In genomic region chr22:37849089-37849751, GRCh38 we compare ENCODE assay signal across 8 cellular contexts. TPM values are rescaled to one million over a fixed set of nuclear protein-coding genes. Genes with fewer than 3 reads are reported as not detected.
DNase-seq lines count a peak whose midpoint lies in the region; FAIRE-seq and TF ChIP-seq lines count a peak whose summit lies in the region.

Gene EIF3L (plus strand): TSS chr22:37849419. CDS start chr22:37849450, 31 bp downstream.

- no CpG with 5 or more reads among the region's 49 CpGs for WGBS in neuronal stem cell (ENCODE audit: extremely low coverage in 2 of 2, insufficient read length in 2 of 2, insufficient replicate concordance in 1 of 2), 2 donors

- H3K9me3 Mint-ChIP-seq in activated naive CD4-positive, alpha-beta T cell treated with anti-CD3 and anti-CD28 coated beads for 36 hours, result no peaks in the 10 kb centered on the region

- 0 out of 2 replicates have a peak, but pooled peaks cover 4% of the 10 kb centered on the region for H3K4me1 ChIP-seq in MM.1S (ENCODE audit: low read length)
- H3K4me1 ChIP-seq in neuronal stem cell (ENCODE audit: control insufficient read depth in 2 of 2, insufficient read depth in 1 of 2, low read depth in 1 of 2, low read length in 2 of 2), result peaks cover 3 to 4% of the 10 kb centered on the region in 2 donors
- H3K4me1 ChIP-seq in subcutaneous abdominal adipose tissue (ENCODE audit: control insufficient read depth in 5 of 5, insufficient read depth in 5 of 5, low read length in 5 of 5), result peaks cover 1 to 21% (median 17%) of the 10 kb centered on the region in 5 donors

- H4K8ac ChIP-seq in neuronal stem cell (ENCODE audit: low read depth, low read length), result no peak within 1 kb of the TSS

- H3K14ac ChIP-seq in neuronal stem cell (ENCODE audit: low read length), result peak within 1 kb of the TSS; percentile 5

- no peaks in the 10 kb centered on the region for H3K27me3 ChIP-seq in MM.1S (replicated peaks; ENCODE audit: insufficient read depth, low read length)
- H3K27me3 ChIP-seq in neuronal stem cell (ENCODE audit: control insufficient read depth in 3 of 3, insufficient read depth in 3 of 3, low read depth in 1 of 3, low read length in 3 of 3), result no peaks in the 10 kb centered on the region
- H3K27me3 ChIP-seq in subcutaneous abdominal adipose tissue (ENCODE audit: control insufficient read depth in 5 of 5, insufficient read depth in 4 of 5, low read length in 5 of 5), result no peaks in the 10 kb centered on the region

- H2BK120ac ChIP-seq in neuronal stem cell (ENCODE audit: low read depth, low read length), result no peak within 1 kb of the TSS

- H3K4me3 Mint-ChIP-seq in activated naive CD4-positive, alpha-beta T cell treated with anti-CD3 and anti-CD28 coated beads for 36 hours, result peak within 1 kb of the TSS; percentile 92

- H2BK15ac ChIP-seq in neuronal stem cell (ENCODE audit: low read length), result no peak within 1 kb of the TSS

- peak within 1 kb of the TSS; percentile 88 for H3K4me3 ChIP-seq in MM.1S (ENCODE audit: low read length)
- H3K4me3 ChIP-seq in neuronal stem cell (ENCODE audit: low read length in 2 of 2), result peak within 1 kb of the TSS; percentile 59 to 97
- H3K4me3 ChIP-seq in subcutaneous abdominal adipose tissue (ENCODE audit: low read depth in 1 of 5, low read length in 5 of 5), result peak within 1 kb of the TSS; percentile 63 to 99 (median 97)

- H3K79me2 ChIP-seq in MM.1S (ENCODE audit: low read length), result peaks cover 55% of the 10 kb centered on the region

- no peak for FAIRE-seq in frontal cortex (lab: Jason Lieb, UNC)

- no peaks in the 10 kb centered on the region for H4K20me1 ChIP-seq in MM.1S (ENCODE audit: insufficient read depth, low read length)

- no peak within 1 kb of the TSS for H2BK5ac ChIP-seq in neuronal stem cell (ENCODE audit: low read length)

- H3F3A ChIP-seq in MM.1S (ENCODE audit: insufficient read depth, low read length), result peaks cover 9% of the 10 kb centered on the region; the same call in 1 of the 2 replicates

- peak within 1 kb of the TSS; percentile 87 for H2AFZ ChIP-seq in MM.1S (ENCODE audit: low read length)
- peak within 1 kb of the TSS; percentile 86 for H2AFZ ChIP-seq in neuronal stem cell (ENCODE audit: low read length)

- peak within 1 kb of the TSS; percentile 100 for H3K4me2 ChIP-seq in MM.1S (ENCODE audit: low read depth, low read length)
- H3K4me2 ChIP-seq in neuronal stem cell (ENCODE audit: insufficient read depth, low read length, poor library complexity, severe bottlenecking), result peak within 1 kb of the TSS; percentile 94

- H3K4me1 Mint-ChIP-seq in activated naive CD4-positive, alpha-beta T cell treated with anti-CD3 and anti-CD28 coated beads for 36 hours (ENCODE audit: low read depth), result peaks cover 50% of the 10 kb centered on the region

- no peak for TF ChIP-seq CTCF in MM.1S (IDR thresholded peaks at IDR 0.05; ENCODE audit: low read length)

- peak within 1 kb of the TSS; percentile 94 for H3K18ac ChIP-seq in neuronal stem cell (ENCODE audit: low read length)

- no peak within 1 kb of the TSS for H2BK12ac ChIP-seq in neuronal stem cell (ENCODE audit: low read length)

- H3K9me3 ChIP-seq in MM.1S (replicated peaks; ENCODE audit: insufficient read depth, low read length), result no peaks in the 10 kb centered on the region
- peaks cover 0 to 7% of the 10 kb centered on the region in 2 donors for H3K9me3 ChIP-seq in neuronal stem cell (replicated peaks in 1 of 2; ENCODE audit: control insufficient read depth in 2 of 2, insufficient read depth in 1 of 2, low read depth in 1 of 2, low read length in 2 of 2)
- peaks cover 0 to 3% (median 0%) of the 10 kb centered on the region in 5 donors for H3K9me3 ChIP-seq in subcutaneous abdominal adipose tissue (ENCODE audit: control insufficient read depth in 5 of 5, low read length in 5 of 5)

- peak within 1 kb of the TSS; percentile 97 for H3K23ac ChIP-seq in neuronal stem cell (ENCODE audit: low read depth, low read length, poor library complexity)

- H3K27ac Mint-ChIP-seq in activated naive CD4-positive, alpha-beta T cell treated with anti-CD3 and anti-CD28 coated beads for 36 hours, result peak within 1 kb of the TSS; percentile 94

- H2AK5ac ChIP-seq in neuronal stem cell (ENCODE audit: low read depth, low read length), result peak within 1 kb of the TSS; percentile 50

- H3K36me3 Mint-ChIP-seq in activated naive CD4-positive, alpha-beta T cell treated with anti-CD3 and anti-CD28 coated beads for 36 hours (ENCODE audit: low read depth), result peaks cover 46% of the 10 kb centered on the region

- peak within 1 kb of the TSS; percentile 60 for H3K27ac ChIP-seq in MM.1S (ENCODE audit: low read length)
- H3K27ac ChIP-seq in neuronal stem cell (replicated peaks; ENCODE audit: low read length), result peak within 1 kb of the TSS; percentile 34
- peak within 1 kb of the TSS; percentile 91 for H3K27ac ChIP-seq in subcutaneous abdominal adipose tissue (ENCODE audit: low read depth, low read length)

- H3K27me3 Mint-ChIP-seq in activated naive CD4-positive, alpha-beta T cell treated with anti-CD3 and anti-CD28 coated beads for 36 hours (ENCODE audit: low read depth), result no peaks in the 10 kb centered on the region

- intact Hi-C loops in activated naive CD4-positive, alpha-beta T cell treated with anti-CD3 and anti-CD28 coated beads for 36 hours (cut with micrococcal nuclease), result loop anchor here (1.0 kb wide), 1 partner anchor 241 kb away; the partner anchor contains the start of gene GGA1

- peaks cover 11% of the 10 kb centered on the region for H3K79me1 ChIP-seq in neuronal stem cell (ENCODE audit: low read depth, low read length)

- H4K91ac ChIP-seq in neuronal stem cell (ENCODE audit: low read depth, low read length, poor library complexity), result no peak within 1 kb of the TSS

- peaks cover 8% of the 10 kb centered on the region; the same call in 1 of the 2 replicates for H3K36me3 ChIP-seq in MM.1S (replicated peaks; ENCODE audit: insufficient read depth, low read length)
- peaks cover 20 to 44% of the 10 kb centered on the region in 2 donors for H3K36me3 ChIP-seq in neuronal stem cell (replicated peaks in 1 of 2; ENCODE audit: control insufficient read depth in 2 of 2, insufficient read depth in 2 of 2, low read length in 2 of 2)
- H3K36me3 ChIP-seq in subcutaneous abdominal adipose tissue (ENCODE audit: control insufficient read depth in 5 of 5, insufficient read depth in 5 of 5, low read length in 5 of 5), result peaks cover 14 to 29% (median 17%) of the 10 kb centered on the region in 5 donors

- H3K4ac ChIP-seq in neuronal stem cell (ENCODE audit: low read length), result no peak within 1 kb of the TSS

- H3K9me2 ChIP-seq in MM.1S (replicated peaks; ENCODE audit: insufficient read depth, low read length), result no peaks in the 10 kb centered on the region

- H3K9ac ChIP-seq in MM.1S (ENCODE audit: low read length) (peak within 1 kb of the TSS; percentile 87), neuronal stem cell (ENCODE audit: low read depth, low read length, poor library complexity) (peak within 1 kb of the TSS; percentile 95), subcutaneous abdominal adipose tissue (ENCODE audit: low read length in 5 of 5) (peak within 1 kb of the TSS; percentile 62 to 95 (median 82))

- CTCF ChIA-PET in activated naive CD4-positive, alpha-beta T cell treated with anti-CD3 and anti-CD28 coated beads for 36 hours (lab: Charles Lee), result interaction anchor here (0.6 to 1.5 kb wide), 3 partner anchors 14 to 25 kb away, joined by 4 to 14 read pairs (median 4); no protein-coding TSS in a partner anchor

- peak; percentile 92 for DNase-seq in Daoy (ENCODE audit: low read depth)
- DNase-seq in H4 (ENCODE audit: low spot score), result peak; percentile 83
- peak; percentile 90 for DNase-seq in MM.1S
- peak; percentile 88 for DNase-seq in SK-N-DZ (ENCODE audit: low spot score)
- peak; percentile 93 for DNase-seq in activated naive CD4-positive, alpha-beta T cell treated with anti-CD3 and anti-CD28 coated beads for 36 hours
- DNase-seq in frontal cortex (ENCODE audit: low spot score in 2 of 2), result peak; percentile 90 to 94
- DNase-seq in neuronal stem cell (ENCODE audit: low spot score), result peak; percentile 76

RNA-seq across cellular contexts. Expression of gene EIF3L, which starts in this region (rescaled TPM):
- total RNA-seq in Daoy (2014; rRNA removed; shearing (Covaris generic)), result 288 and 343 TPM in 2 replicates
- 478 and 514 TPM in 2 replicates for total RNA-seq in H4 (2014; rRNA removed; shearing (Covaris generic))
- polyA plus RNA-seq in SK-N-DZ (2014; cell fraction: cytosol; rRNA removed), result 671 and 689 TPM in 2 replicates
- 284 and 309 TPM in 2 replicates for polyA plus RNA-seq in SK-N-DZ (2014; cell fraction: nucleus; rRNA removed)
- 100 to 1,000 TPM; 776 to 797 TPM for total RNA-seq in activated naive CD4-positive, alpha-beta T cell treated with anti-CD3 and anti-CD28 coated beads for 36 hours
- total RNA-seq in frontal cortex, result 695 TPM
- polyA plus RNA-seq in neuronal stem cell (2013, experiment 1 of 2), result 1,054 TPM
- 1,005 TPM for polyA plus RNA-seq in neuronal stem cell (2013, experiment 2 of 2)

Comparison
In these comparisons a context has a peak if more than half of its experiments do, and no peak if none do; other contexts are left out.
1. Peak in every context shown above with its lines: DNase-seq, H3K4me3 ChIP-seq and H3K27ac ChIP-seq.
2. H3K27ac ChIP-seq: peak in every context shown above with its lines; median percentile 91 in subcutaneous abdominal adipose tissue; 60 in MM.1S; 34 in neuronal stem cell.